28 cellular contexts compared by ENCODE assay signal in the genomic region with DNA sequence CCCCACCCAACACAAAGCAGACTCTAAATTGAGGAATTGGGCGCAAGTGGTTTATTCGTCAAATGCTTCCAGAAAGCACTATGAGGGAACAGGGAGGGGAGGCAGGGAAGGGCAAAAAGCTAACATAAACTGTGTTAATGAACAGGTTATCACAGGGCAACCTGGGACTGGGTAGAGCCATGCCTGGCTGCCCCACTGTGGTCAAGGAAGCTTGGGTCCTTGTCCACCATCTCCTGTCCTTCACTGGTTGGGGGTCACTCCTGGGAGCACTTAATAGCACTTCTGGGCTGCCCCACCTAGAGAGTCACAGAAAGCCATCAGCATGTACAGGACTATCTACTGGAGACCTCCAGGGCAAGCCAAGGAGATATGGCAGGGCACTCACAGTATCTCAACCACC.
"Had no signal": no experiment of that assay in that cellular context is flagged by ENCODE, and none has a peak within 500 bp of the region (broad histone marks: within the 10 kb centered on the region; RNA-seq: fewer than 3 reads in every experiment).

No MANE protein-coding gene starts in this region.

- H3K27ac Mint-ChIP-seq: dendritic cell treated with granulocyte-macrophage colony-stimulating factor and Interleukin-4, amounts not matched to agents 40 ng/mL and 50 ng/mL, for 4 days; effector memory CD8-positive, alpha-beta T cell; endodermal cell had no signal

- H3K9me3 Mint-ChIP-seq: dendritic cell treated with granulocyte-macrophage colony-stimulating factor and Interleukin-4, amounts not matched to agents 40 ng/mL and 50 ng/mL, for 4 days; effector memory CD8-positive, alpha-beta T cell; endodermal cell had no signal

- H3K36me3 ChIP-seq: colonic mucosa, esophagus muscularis mucosa, esophagus squamous epithelium, gastrocnemius medialis, gastroesophageal sphincter, heart left ventricle had no signal

- H3K27ac ChIP-seq: colonic mucosa, coronary artery, dorsolateral prefrontal cortex, epithelial cell of prostate, esophagus muscularis mucosa, esophagus squamous epithelium, foreskin keratinocyte, gastrocnemius medialis, gastroesophageal sphincter, heart left ventricle had no signal

- H3K4me3 ChIP-seq: colonic mucosa, coronary artery, dorsolateral prefrontal cortex, esophagus muscularis mucosa, esophagus squamous epithelium, gastrocnemius medialis, gastroesophageal sphincter, heart left ventricle had no signal

- FAIRE-seq: colon, endometrium, endothelial cell of umbilical vein, frontal cortex had no signal

- DNase-seq: colonic mucosa; cortex of kidney; dermis blood vessel endothelial cell; dorsolateral prefrontal cortex; effector CD4-positive, alpha-beta T cell; effector CD8-positive, alpha-beta T cell; effector memory CD4-positive, alpha-beta T cell; effector memory CD8-positive, alpha-beta T cell; endodermal cell; erythroblast; esophagus squamous epithelium; foreskin fibroblast; foreskin keratinocyte; foreskin melanocyte; gastrocnemius medialis; glutamatergic neuron; head of caudate nucleus; heart left ventricle had no signal

- H3K4me1 Mint-ChIP-seq: endodermal cell had no signal

- H3K4me1 ChIP-seq: colonic mucosa, esophagus muscularis mucosa, esophagus squamous epithelium, foreskin keratinocyte, gastrocnemius medialis, gastroesophageal sphincter, heart left ventricle had no signal

- ATAC-seq: effector memory CD8-positive, alpha-beta T cell; esophagus mucosa; foreskin keratinocyte; gastrocnemius medialis; gastroesophageal sphincter; heart left ventricle had no signal

- H3K9me3 ChIP-seq: colonic mucosa, esophagus muscularis mucosa, esophagus squamous epithelium, gastrocnemius medialis, gastroesophageal sphincter, heart left ventricle had no signal

- H3K27me3 ChIP-seq: colonic mucosa, esophagus muscularis mucosa, esophagus squamous epithelium, foreskin keratinocyte, gastroesophageal sphincter had no signal

- H3K4me3 Mint-ChIP-seq: dendritic cell treated with granulocyte-macrophage colony-stimulating factor and Interleukin-4, amounts not matched to agents 40 ng/mL and 50 ng/mL, for 4 days; effector memory CD8-positive, alpha-beta T cell; endodermal cell had no signal
